In the genomic region with DNA sequence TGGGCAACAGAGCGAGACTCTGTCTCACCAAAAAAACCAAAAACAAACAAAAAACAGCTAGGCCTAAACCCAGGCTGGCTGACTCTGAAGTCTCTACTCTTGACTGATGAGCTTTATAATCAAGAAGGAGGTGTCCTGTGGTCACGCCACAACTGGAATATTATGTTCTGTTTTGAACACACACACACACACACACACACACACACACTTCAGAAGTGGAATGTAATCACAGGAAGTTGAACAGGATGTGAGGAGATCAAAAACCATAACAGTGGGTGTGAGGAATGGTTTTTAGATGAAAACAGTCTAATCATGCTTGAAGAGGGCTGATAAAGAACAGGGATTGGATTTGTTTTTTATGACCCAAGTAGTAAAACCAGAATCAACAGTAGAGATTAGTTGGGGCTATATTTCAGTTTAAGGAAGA, we compare ENCODE assay signal across 10 cellular contexts. TPM values are rescaled to one million over a fixed set of nuclear protein-coding genes. Genes with fewer than 3 reads are reported as not detected.
DNase-seq lines count a peak whose midpoint lies in the region; ATAC-seq, FAIRE-seq and TF ChIP-seq lines count a peak whose summit lies in the region.
"Had no signal": no experiment of that assay in that cellular context is flagged by ENCODE, and none has a peak within 500 bp of the region (broad histone marks: within the 10 kb centered on the region; RNA-seq: fewer than 3 reads in every experiment).

No MANE protein-coding gene starts in this region.

- H3K36me3 Mint-ChIP-seq in T-helper 1 cell treated with Interleukin-12 subunit alpha and Interleukin-12 subunit beta and Interleukin-4 antibody, amounts not matched to agents 30 μg/mL and 1 μg/mL, for 36 hours (ENCODE audit: low read depth): peaks cover 18% of the 10 kb centered on the region

- peaks cover 3% of the 10 kb centered on the region for H3K27me3 Mint-ChIP-seq in T-helper 1 cell treated with Interleukin-12 subunit alpha and Interleukin-12 subunit beta and Interleukin-4 antibody, amounts not matched to agents 30 μg/mL and 1 μg/mL, for 36 hours (ENCODE audit: low read depth)

- no peak overlapping the region for H2AFZ ChIP-seq in smooth muscle cell (ENCODE audit: low read depth)

- DNase-seq in NCI-H510A treated with DMSO at 0.1 percent for 48 hours (lab: John Stamatoyannopoulos, UW) (peak; percentile 21), NCI-H510A (lab: John Stamatoyannopoulos, UW) (no peak), cardiac fibroblast (ENCODE audit: low read depth in 2 of 2) (peak; percentile 56 to 65), smooth muscle cell (lab: John Stamatoyannopoulos, UW; ENCODE audit: unreplicated experiment) (no peak), cerebellar cortex (ENCODE audit: low spot score) (no peak), HTR-8/SVneo (ENCODE audit: insufficient read length, low spot score) (no peak)
- DNase-seq: 8988T had no signal

- no peaks in the 10 kb centered on the region for H3K4me1 ChIP-seq in smooth muscle cell (ENCODE audit: low read depth)

- no peaks in the 10 kb centered on the region for H3K27me3 ChIP-seq in smooth muscle cell (ENCODE audit: low read depth)

- no peak for ATAC-seq in HG03469 (IDR thresholded peaks at IDR 0.05; ENCODE audit: unreplicated experiment)
- ATAC-seq: HCT116 had no signal

- H3K9me3 ChIP-seq in smooth muscle cell (replicated peaks; ENCODE audit: low read depth): no peaks in the 10 kb centered on the region

- no peak overlapping the region for H3K27ac ChIP-seq in smooth muscle cell (ENCODE audit: low read depth)

- H3K4me3 ChIP-seq in cardiac fibroblast (replicated peaks in 1 of 2; ENCODE audit: low read depth in 2 of 2, low read length in 2 of 2) (no peak overlapping the region), smooth muscle cell (no peak overlapping the region)

- FAIRE-seq in HTR-8/SVneo (lab: Jason Lieb, UNC): no peak

- peak overlapping the region; percentile 0 for H3K4me2 ChIP-seq in smooth muscle cell

- H3K9ac ChIP-seq in smooth muscle cell (ENCODE audit: low read depth): no peak overlapping the region

- no peaks in the 10 kb centered on the region for H3K79me2 ChIP-seq in smooth muscle cell (ENCODE audit: low read depth)

- H3K27ac Mint-ChIP-seq in T-helper 1 cell treated with Interleukin-12 subunit alpha and Interleukin-12 subunit beta and Interleukin-4 antibody, amounts not matched to agents 30 μg/mL and 1 μg/mL, for 36 hours: peak overlapping the region; percentile 75

- H4K20me1 ChIP-seq in smooth muscle cell (ENCODE audit: low read depth): no peaks in the 10 kb centered on the region

- peaks cover 6% of the 10 kb centered on the region for H3F3A ChIP-seq in smooth muscle cell (ENCODE audit: low read depth)

- H3K9me3 Mint-ChIP-seq in T-helper 1 cell treated with Interleukin-12 subunit alpha and Interleukin-12 subunit beta and Interleukin-4 antibody, amounts not matched to agents 30 μg/mL and 1 μg/mL, for 36 hours: peaks cover 13% of the 10 kb centered on the region

- H3K36me3 ChIP-seq in smooth muscle cell (ENCODE audit: low read depth): no peaks in the 10 kb centered on the region

- peaks cover 77% of the 10 kb centered on the region for H3K4me1 Mint-ChIP-seq in T-helper 1 cell treated with Interleukin-12 subunit alpha and Interleukin-12 subunit beta and Interleukin-4 antibody, amounts not matched to agents 30 μg/mL and 1 μg/mL, for 36 hours (ENCODE audit: low read depth)

- TF ChIP-seq CTCF in cardiac fibroblast (IDR thresholded peaks at IDR 0.05; ENCODE audit: low read depth, low read length) (no peak), smooth muscle cell (IDR thresholded peaks at IDR 0.05; ENCODE audit: borderline replicate concordance, insufficient read depth, poor library complexity, severe bottlenecking) (no peak)

- WGBS in smooth muscle cell (ENCODE audit: low lambda C conversion rate): 20% methylated on average over 2 of the region's 2 CpGs

- H3K4me3 Mint-ChIP-seq in T-helper 1 cell treated with Interleukin-12 subunit alpha and Interleukin-12 subunit beta and Interleukin-4 antibody, amounts not matched to agents 30 μg/mL and 1 μg/mL, for 36 hours: peak overlapping the region; percentile 25

RNA-seq across cellular contexts. Expression of a gene that starts 51.1 kb away (rescaled TPM):
- 4.6 and 19.1 TPM in 2 replicates for total RNA-seq in smooth muscle cell
- 0.31 and 18.1 TPM in 2 replicates for polyA plus RNA-seq in smooth muscle cell

Comparison
In these comparisons a context has a peak if more than half of its experiments do, and no peak if none do; other contexts are left out.
1. DNase-seq: peak in NCI-H510A treated with DMSO at 0.1 percent for 48 hours (single experiment) and cardiac fibroblast (2 of 2); none in NCI-H510A (single experiment), smooth muscle cell (single experiment), cerebellar cortex (single experiment) and HTR-8/SVneo (single experiment).